ENCODE assay signal across 8 cellular contexts in the genomic region with DNA sequence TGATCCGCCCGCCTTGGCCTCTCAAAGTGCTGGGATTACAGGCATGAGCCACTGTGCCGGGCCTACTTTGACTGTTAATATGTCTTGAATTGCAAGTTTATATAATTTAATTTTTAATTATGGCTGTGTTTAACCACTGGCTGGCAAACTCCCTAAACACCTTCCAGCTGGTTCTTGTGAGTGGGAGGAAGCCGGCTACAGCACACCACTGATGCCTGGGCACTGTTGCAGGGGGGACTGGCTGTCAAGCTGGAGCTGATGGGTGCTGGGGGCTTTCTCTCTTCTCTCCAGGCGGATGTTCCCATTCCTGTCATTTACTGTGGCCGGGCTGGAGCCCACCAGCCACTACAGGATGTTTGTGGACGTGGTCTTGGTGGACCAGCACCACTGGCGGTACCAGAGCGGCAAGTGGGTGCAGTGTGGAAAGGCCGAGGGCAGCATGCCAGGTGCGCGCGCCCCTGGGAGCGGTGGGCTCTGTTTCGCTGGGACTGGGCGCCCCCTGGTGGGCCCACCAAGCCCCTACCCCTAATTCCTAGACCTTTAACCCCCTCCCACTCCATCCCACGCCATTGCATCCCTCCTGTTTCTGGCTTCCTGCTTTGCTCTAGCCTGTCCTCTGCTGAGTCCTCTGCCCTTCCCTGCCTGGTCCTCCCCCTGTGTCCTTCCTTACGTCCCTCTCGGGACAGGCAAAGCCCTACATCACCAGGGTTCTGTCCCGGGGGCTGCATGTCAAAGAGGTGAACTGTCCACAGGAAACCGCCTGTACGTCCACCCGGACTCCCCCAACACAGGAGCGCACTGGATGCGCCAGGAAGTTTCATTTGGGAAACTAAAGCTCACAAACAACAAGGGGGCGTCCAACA. TPM values are rescaled to one million over a fixed set of nuclear protein-coding genes. Genes with fewer than 3 reads are reported as not detected.
A peak's percentile ranks its signal among the peaks of the same experiment; 100 is the strongest.
DNase-seq lines count a peak whose midpoint lies in the region; ATAC-seq and TF ChIP-seq lines count a peak whose summit lies in the region.

No MANE protein-coding gene starts in this region.

- TF ChIP-seq CTCF in Loucy (conservative IDR thresholded peaks at IDR 0.05; ENCODE audit: low read length): peak; percentile 78

- no peaks in the 10 kb centered on the region for H3K9me2 ChIP-seq in Loucy (replicated peaks; ENCODE audit: low read depth, low read length)

- H3K36me3 ChIP-seq in Loucy (ENCODE audit: insufficient read depth, low read length): no peaks in the 10 kb centered on the region

- no peak overlapping the region for H3K9ac ChIP-seq in Loucy (ENCODE audit: low read depth, low read length, poor library complexity, severe bottlenecking)

- no peak overlapping the region for H3K4me3 ChIP-seq in Loucy (ENCODE audit: low read length, poor library complexity, severe bottlenecking)

- no peaks in the 10 kb centered on the region for H3K27me3 ChIP-seq in Loucy (ENCODE audit: insufficient read depth, low read length, poor library complexity, severe bottlenecking)

- H3K27me3 Mint-ChIP-seq in activated CD8-positive, alpha-beta T cell treated with anti-CD3 and anti-CD28 coated beads, Interleukin-2, amount 10 ng/mL, durations not matched to agents 7 days and 5 days (ENCODE audit: low read depth): no peaks in the 10 kb centered on the region

- POLR2A ChIA-PET in activated CD8-positive, alpha-beta T cell treated with anti-CD3 and anti-CD28 coated beads, Interleukin-2, amount 10 ng/mL, durations not matched to agents 7 days and 5 days (lab: Charles Lee): interaction anchor here (1.2 to 1.7 kb wide), 2 partner anchors 9 to 23 kb away, joined by 7 read pairs; a partner anchor contains a TSS

- H3K4me1 ChIP-seq in Loucy (ENCODE audit: insufficient read depth, low read length, poor library complexity, severe bottlenecking): peaks cover 11% of the 10 kb centered on the region

- no peaks in the 10 kb centered on the region for H3K79me2 ChIP-seq in Loucy (ENCODE audit: insufficient read depth, low read length)

- 0 out of 2 replicates have a peak overlapping the region, but pooled peaks have one; percentile 6 for H2AFZ ChIP-seq in Loucy (ENCODE audit: low read length)

- no peak overlapping the region for H3K4me2 ChIP-seq in Loucy (ENCODE audit: low read depth, low read length, poor library complexity, severe bottlenecking)

- no peaks in the 10 kb centered on the region for H3K9me3 ChIP-seq in Loucy (ENCODE audit: insufficient read depth, low read depth, low read length)

- no peaks in the 10 kb centered on the region for H4K20me1 ChIP-seq in Loucy (ENCODE audit: insufficient read depth, low read length, poor library complexity, severe bottlenecking)

- H3F3A ChIP-seq in Loucy (ENCODE audit: low read depth): no peaks in the 10 kb centered on the region

- H3K9me3 Mint-ChIP-seq in activated CD8-positive, alpha-beta T cell treated with anti-CD3 and anti-CD28 coated beads, Interleukin-2, amount 10 ng/mL, durations not matched to agents 7 days and 5 days (ENCODE audit: insufficient read depth): no peaks in the 10 kb centered on the region

- H3K4me1 Mint-ChIP-seq in activated CD8-positive, alpha-beta T cell treated with anti-CD3 and anti-CD28 coated beads, Interleukin-2, amount 10 ng/mL, durations not matched to agents 7 days and 5 days (ENCODE audit: low read depth): peaks cover 62% of the 10 kb centered on the region

- intact Hi-C loops in left ventricle myocardium superior (cut with micrococcal nuclease): no loop called here

- peaks cover 44% of the 10 kb centered on the region for H3K36me3 Mint-ChIP-seq in activated CD8-positive, alpha-beta T cell treated with anti-CD3 and anti-CD28 coated beads, Interleukin-2, amount 10 ng/mL, durations not matched to agents 7 days and 5 days (ENCODE audit: low read depth)

- CTCF ChIA-PET in activated CD8-positive, alpha-beta T cell treated with anti-CD3 and anti-CD28 coated beads, Interleukin-2, amount 10 ng/mL, durations not matched to agents 7 days and 5 days (lab: Charles Lee): interaction anchor here (0.9 to 24.5 kb wide), 11 partner anchors 10 to 93 kb away, joined by 3 to 474 read pairs (median 5); a partner anchor contains a TSS

- DNase-seq in COR-L47 (lab: John Stamatoyannopoulos, UW) (peak; percentile 4), left ventricle myocardium superior (peak; percentile 49), ureter (ENCODE audit: low spot score) (peak; percentile 39), Ammon's horn (ENCODE audit: low spot score) (no peak), NCI-H1930 (lab: John Stamatoyannopoulos, UW) (no peak)
- peak; percentile 51 for DNase-seq in activated CD8-positive, alpha-beta T cell treated with anti-CD3 and anti-CD28 coated beads, Interleukin-2, amount 10 ng/mL, durations not matched to agents 7 days and 5 days

- peak; percentile 59 for ATAC-seq in activated CD8-positive, alpha-beta T cell treated with anti-CD3 and anti-CD28 coated beads, Interleukin-2, amount 10 ng/mL, durations not matched to agents 7 days and 5 days
- ATAC-seq in left ventricle myocardium superior (peak; percentile 35), GM21825 (IDR thresholded peaks at IDR 0.05; ENCODE audit: unreplicated experiment) (no peak)

- H3K27ac Mint-ChIP-seq in activated CD8-positive, alpha-beta T cell treated with anti-CD3 and anti-CD28 coated beads, Interleukin-2, amount 10 ng/mL, durations not matched to agents 7 days and 5 days: peak overlapping the region; percentile 60

- H3K4me3 Mint-ChIP-seq in activated CD8-positive, alpha-beta T cell treated with anti-CD3 and anti-CD28 coated beads, Interleukin-2, amount 10 ng/mL, durations not matched to agents 7 days and 5 days: no peak overlapping the region

RNA-seq across cellular contexts. Expression of a gene that starts 9.5 kb away (rescaled TPM):
- total RNA-seq in activated CD8-positive, alpha-beta T cell treated with anti-CD3 and anti-CD28 coated beads, Interleukin-2, amount 10 ng/mL, durations not matched to agents 7 days and 5 days: 10 to 100 TPM; 27.4 to 27.5 TPM
- 0.40 TPM for total RNA-seq in left ventricle myocardium superior
- total RNA-seq in ureter: 1.2 TPM

RNA-seq across cellular contexts. Expression of a gene that starts 48.6 kb away (rescaled TPM):
- total RNA-seq in activated CD8-positive, alpha-beta T cell treated with anti-CD3 and anti-CD28 coated beads, Interleukin-2, amount 10 ng/mL, durations not matched to agents 7 days and 5 days: 1 to 10 TPM; 2.4 to 3.7 TPM
- total RNA-seq in left ventricle myocardium superior: 15.9 TPM
- 9.2 TPM for total RNA-seq in ureter

Comparison
In these comparisons a context has a peak if more than half of its experiments do, and no peak if none do; other contexts are left out.
1. DNase-seq: peak in COR-L47 (single experiment), activated CD8-positive, alpha-beta T cell treated with anti-CD3 and anti-CD28 coated beads, Interleukin-2, amount 10 ng/mL, durations not matched to agents 7 days and 5 days (single experiment), left ventricle myocardium superior (single experiment) and ureter (single experiment); none in Ammon's horn (single experiment) and NCI-H1930 (0 of 2).
2. RNA of a gene that starts 9.5 kb away (total RNA-seq): 27.4 to 27.5 TPM in activated CD8-positive, alpha-beta T cell treated with anti-CD3 and anti-CD28 coated beads, Interleukin-2, amount 10 ng/mL, durations not matched to agents 7 days and 5 days; 1.2 TPM in ureter (single experiment) and 0.40 TPM in left ventricle myocardium superior (single experiment); every median in the first group is over 10 times any median in the second.